Comparison of ENCODE assay signal across 9 cellular contexts in the genomic region with DNA sequence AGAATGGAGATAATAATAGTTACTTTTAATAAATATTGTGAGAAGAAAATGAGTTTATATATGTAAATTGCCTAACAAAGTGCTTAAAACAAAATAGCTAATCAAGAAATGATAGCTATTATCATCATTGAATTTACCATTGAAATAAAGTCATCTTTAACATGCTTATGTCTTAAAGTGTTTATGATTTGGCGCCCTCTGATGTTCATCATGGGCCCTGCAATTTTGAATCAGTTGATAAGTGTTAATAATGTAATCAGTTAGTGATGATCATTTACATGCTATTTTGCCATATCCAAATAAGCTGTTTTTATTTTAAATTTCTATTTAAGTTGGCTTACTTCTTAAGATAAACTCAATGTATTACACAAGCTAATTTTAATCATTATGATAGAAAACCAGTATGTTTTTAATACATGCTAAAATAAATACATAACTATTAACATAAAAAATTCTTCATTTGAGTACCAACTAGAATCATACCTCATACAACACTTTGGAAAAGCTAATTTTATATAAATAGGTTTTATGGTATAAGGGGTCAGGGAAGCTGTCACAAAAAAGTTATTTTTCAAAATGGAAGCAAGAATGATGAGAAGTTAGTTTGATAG. TPM values are rescaled to one million over a fixed set of nuclear protein-coding genes. Genes with fewer than 3 reads are reported as not detected.
DNase-seq lines count a peak whose midpoint lies in the region; ATAC-seq and TF ChIP-seq lines count a peak whose summit lies in the region.
"Had no signal": no experiment of that assay in that cellular context is flagged by ENCODE, and none has a peak within 500 bp of the region (broad histone marks: within the 10 kb centered on the region; RNA-seq: fewer than 3 reads in every experiment).

No MANE protein-coding gene starts in this region.

- no peaks in the 10 kb centered on the region for H3K36me3 ChIP-seq in heart left ventricle

- H3K4me3 ChIP-seq in heart left ventricle: no peak overlapping the region

- no peak for TF ChIP-seq POLR2A in heart left ventricle (IDR thresholded peaks at IDR 0.05)

- H3K27ac ChIP-seq in heart left ventricle: no peak overlapping the region

- peak; percentile 64 for ATAC-seq in HG02981 (IDR thresholded peaks at IDR 0.05; ENCODE audit: unreplicated experiment)
- peak in 1 of 4 donors; percentile 48 for ATAC-seq in heart left ventricle
- ATAC-seq in HG03095 (IDR thresholded peaks at IDR 0.05; ENCODE audit: unreplicated experiment): no peak

- TF ChIP-seq CTCF in heart left ventricle (IDR thresholded peaks at IDR 0.05): peak; percentile 78 to 95 (median 88)

- intact Hi-C loops in heart left ventricle (cut with DNase I): loop anchor here in 7 of 10 donors (1.0 to 10.0 kb wide), 6 partner anchors 150 to 246 kb away; a partner anchor contains a TSS

- peaks cover 0 to 32% (median 26%) of the 10 kb centered on the region in 12 donors for H3K9me3 ChIP-seq in heart left ventricle

- in situ Hi-C loops in G401 (cut with HindIII; ENCODE audit: low sequenced_read_pairs): no loop called here

- DNase-seq in G401 (ENCODE audit: low spot score) (peak; percentile 48), NCI-H748 (lab: John Stamatoyannopoulos, UW; ENCODE audit: unreplicated experiment) (peak; percentile 70), heart left ventricle (peak in 1 of 5 donors; percentile 44), smooth muscle cell of the brain vasculature (ENCODE audit: low read depth, low spot score) (peak; percentile 46), SIG-M5 (lab: John Stamatoyannopoulos, UW) (no peak)
- DNase-seq in activated effector memory CD4-positive, alpha-beta T cell treated with Interleukin-2 at 50 U/mL for 16 hours: peak; percentile 5

- no peaks in the 10 kb centered on the region for H3K27me3 ChIP-seq in heart left ventricle

- H3K4me1 ChIP-seq in heart left ventricle: no peaks in the 10 kb centered on the region

- WGBS in heart left ventricle, 4 donors: 0% methylated on average over 1 of the region's 1 CpG

RNA-seq across cellular contexts. Expression of a gene that starts 39.2 kb away (rescaled TPM):
- total RNA-seq in G401 (2014; rRNA removed; shearing (Covaris generic)): 248 and 276 TPM in 2 replicates
- total RNA-seq in heart left ventricle: 100 to 1,000 TPM in 1 of 9 donors, 10 to 100 TPM in 8; 47.0 to 146 (median 74.2) TPM
- 10 to 100 TPM; 13.0 to 51.5 TPM for polyA plus RNA-seq in heart left ventricle
- total RNA-seq: T-helper 2 cell treated with Interferon-gamma antibody and Interleukin-4, amounts not matched to agents 100 ng/mL and 5 ng/mL, for 36 hours had no signal
